11 cellular contexts compared by ENCODE assay signal in the genomic region with DNA sequence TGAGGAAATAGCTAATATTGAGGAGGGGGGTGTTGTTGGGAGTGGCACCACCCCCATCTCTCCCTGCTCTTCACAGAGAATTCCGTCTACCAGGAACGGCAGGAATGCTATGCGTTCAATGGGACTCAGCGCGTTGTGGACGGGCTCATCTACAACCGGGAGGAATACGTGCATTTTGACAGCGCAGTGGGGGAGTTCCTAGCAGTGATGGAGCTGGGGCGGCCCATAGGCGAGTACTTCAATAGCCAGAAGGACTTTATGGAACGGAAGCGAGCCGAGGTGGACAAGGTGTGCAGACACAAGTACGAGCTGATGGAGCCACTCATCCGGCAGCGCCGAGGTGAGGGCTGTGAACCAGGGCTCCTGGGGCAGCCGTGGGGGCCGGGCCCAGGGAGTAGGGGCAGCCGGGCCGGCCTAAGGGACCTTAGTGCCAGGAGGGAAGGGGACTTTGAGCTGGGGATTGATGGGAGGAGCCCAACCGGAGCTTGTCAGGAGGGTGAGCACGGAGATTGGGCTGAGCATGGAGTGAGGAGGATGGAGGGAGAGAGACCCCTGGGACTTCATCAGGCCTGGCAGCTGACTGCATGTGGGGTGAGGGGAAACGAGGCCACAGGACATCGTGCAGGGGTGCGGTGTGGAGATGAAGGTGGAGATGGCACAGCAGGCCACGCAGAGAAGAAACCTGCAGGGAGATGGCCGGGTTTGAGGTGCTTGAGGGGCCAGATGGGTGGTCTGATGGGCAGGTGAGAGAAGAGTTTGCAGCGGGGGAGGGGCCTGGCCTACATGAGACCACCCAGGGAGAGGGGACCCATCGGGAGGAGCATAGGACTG. TPM values are rescaled to one million over a fixed set of nuclear protein-coding genes. Genes with fewer than 3 reads are reported as not detected.
DNase-seq lines count a peak whose midpoint lies in the region; ATAC-seq and TF ChIP-seq lines count a peak whose summit lies in the region.
"Had no signal": no experiment of that assay in that cellular context is flagged by ENCODE, and none has a peak within 500 bp of the region (broad histone marks: within the 10 kb centered on the region; RNA-seq: fewer than 3 reads in every experiment).

No MANE protein-coding gene starts in this region.

- no peak overlapping the region for H3K27ac Mint-ChIP-seq in glutamatergic neuron (ENCODE audit: unreplicated experiment)

- peak overlapping the region; percentile 82 for H3K4me3 Mint-ChIP-seq in glutamatergic neuron (ENCODE audit: unreplicated experiment)

- no peak for ATAC-seq in GM18907 (IDR thresholded peaks at IDR 0.05; ENCODE audit: unreplicated experiment)
- ATAC-seq: gastrocnemius medialis had no signal

- H3K4me1 Mint-ChIP-seq in glutamatergic neuron (ENCODE audit: low read depth, unreplicated experiment), result peaks cover 17% of the 10 kb centered on the region

- TF ChIP-seq CTCF in glutamatergic neuron (IDR thresholded peaks at IDR 0.05; ENCODE audit: partially characterized antibody, unreplicated experiment), result no peak

- peak; percentile 12 for DNase-seq in activated CD4-positive, alpha-beta T cell treated with anti-CD3 and anti-CD28 coated beads for 48 hours
- DNase-seq in activated CD4-positive, alpha-beta T cell treated with anti-CD3 and anti-CD28 coated beads, Interleukin-2, amount 50 U/mL, for 48 hours, result no peak
- DNase-seq in NCI-H526 treated with DMSO at 0.1 percent for 48 hours (lab: John Stamatoyannopoulos, UW), result peak; percentile 87
- DNase-seq in glutamatergic neuron, result peak; percentile 32
- peak; percentile 57 for DNase-seq in retina
- no peak for DNase-seq in activated CD4-positive, CD25-positive, alpha-beta regulatory T cell treated with anti-CD3 and anti-CD28 coated beads, Interleukin-2, amount 50 U/mL, for 72 hours
- DNase-seq in HPDE6-E6E7 (ENCODE audit: extremely low spot score), result no peak
- DNase-seq: activated T-cell treated with anti-CD3 and anti-CD28 coated beads for 4 hours, gastrocnemius medialis, NCI-H226 had no signal

- peaks cover 5% of the 10 kb centered on the region for H3K9me3 Mint-ChIP-seq in glutamatergic neuron (ENCODE audit: unreplicated experiment)

- H3K36me3 Mint-ChIP-seq in glutamatergic neuron (ENCODE audit: unreplicated experiment), result no peaks in the 10 kb centered on the region

- peaks cover 14% of the 10 kb centered on the region for H3K27me3 Mint-ChIP-seq in glutamatergic neuron (ENCODE audit: unreplicated experiment)

RNA-seq across cellular contexts. Expression of a gene that starts 41.3 kb away (rescaled TPM):
- 4.7 TPM for total RNA-seq in glutamatergic neuron (ENCODE audit: unreplicated experiment)

RNA-seq across cellular contexts. Expression of a gene that starts 43.6 kb away (rescaled TPM):
- 1.0 TPM for total RNA-seq in glutamatergic neuron (ENCODE audit: unreplicated experiment)

Comparison
In these comparisons a context has a peak if more than half of its experiments do, and no peak if none do; other contexts are left out.
1. DNase-seq: peak in activated CD4-positive, alpha-beta T cell treated with anti-CD3 and anti-CD28 coated beads for 48 hours (single experiment), NCI-H526 treated with DMSO at 0.1 percent for 48 hours (single experiment), glutamatergic neuron (single experiment) and retina (single experiment); none in activated CD4-positive, alpha-beta T cell treated with anti-CD3 and anti-CD28 coated beads, Interleukin-2, amount 50 U/mL, for 48 hours (0 of 2), activated CD4-positive, CD25-positive, alpha-beta regulatory T cell treated with anti-CD3 and anti-CD28 coated beads, Interleukin-2, amount 50 U/mL, for 72 hours (single experiment) and HPDE6-E6E7 (single experiment).